17 cellular contexts compared by ENCODE assay signal in genomic region chrX:42366181-42366580, GRCh38.
A peak's percentile ranks its signal among the peaks of the same experiment; 100 is the strongest.
DNase-seq lines count a peak whose midpoint lies in the region; FAIRE-seq and TF ChIP-seq lines count a peak whose summit lies in the region.
"Had no signal": no experiment of that assay in that cellular context is flagged by ENCODE, and none has a peak within 500 bp of the region (broad histone marks: within the 10 kb centered on the region; RNA-seq: fewer than 3 reads in every experiment).

No MANE protein-coding gene starts in this region.

- H2AK5ac ChIP-seq in mesenchymal stem cell (ENCODE audit: low read length, severe bottlenecking), result no peak overlapping the region

- H3K27ac ChIP-seq in astrocyte (ENCODE audit: low read depth, low read length) (no peak overlapping the region), mesenchymal stem cell (ENCODE audit: low read length, poor library complexity, severe bottlenecking) (no peak overlapping the region), ovary (no peak overlapping the region)
- H3K27ac ChIP-seq: 22Rv1, BLaER1, HL-60 had no signal

- no peak overlapping the region for H3K9ac ChIP-seq in astrocyte (ENCODE audit: low read length)
- H3K9ac ChIP-seq in mesenchymal stem cell (ENCODE audit: low read length), result no peak overlapping the region
- H3K9ac ChIP-seq: BLaER1 had no signal

- H3K18ac ChIP-seq in mesenchymal stem cell (ENCODE audit: low read depth in 1 of 2, low read length in 2 of 2), result no peak overlapping the region

- H3K27ac Mint-ChIP-seq in astrocyte (ENCODE audit: unreplicated experiment), result no peak overlapping the region
- H3K27ac Mint-ChIP-seq: CD8-positive, alpha-beta memory T cell; GM23338 had no signal

- H4K8ac ChIP-seq in mesenchymal stem cell (ENCODE audit: low read length), result no peak overlapping the region

- H3K9me3 ChIP-seq in astrocyte (ENCODE audit: insufficient read depth, low read depth, low read length), result no peaks in the 10 kb centered on the region
- no peaks in the 10 kb centered on the region for H3K9me3 ChIP-seq in mesenchymal stem cell (ENCODE audit: control insufficient read depth, low read length)
- H3K9me3 ChIP-seq in ovary, result no peaks in the 10 kb centered on the region
- H3K9me3 ChIP-seq: BLaER1 had no signal

- H4K20me1 ChIP-seq in astrocyte (ENCODE audit: insufficient read depth, low read length), result no peaks in the 10 kb centered on the region

- H2BK12ac ChIP-seq in mesenchymal stem cell (ENCODE audit: low read length in 2 of 2), result no peak overlapping the region

- no peaks in the 10 kb centered on the region for H3K79me2 ChIP-seq in astrocyte (ENCODE audit: insufficient read depth, low read length)

- H3K4me3 ChIP-seq in astrocyte (ENCODE audit: insufficient read depth, low read depth, low read length) (no peak overlapping the region), mesenchymal stem cell (ENCODE audit: insufficient read depth in 1 of 2, low read depth in 1 of 2, low read length in 2 of 2) (no peak overlapping the region), ovary (no peak overlapping the region)
- H3K4me3 ChIP-seq: BLaER1, GM23338 had no signal

- no peaks in the 10 kb centered on the region for H3K27me3 Mint-ChIP-seq in astrocyte (ENCODE audit: low read depth, unreplicated experiment)
- H3K27me3 Mint-ChIP-seq: CD8-positive, alpha-beta memory T cell had no signal

- no peak overlapping the region for H2BK120ac ChIP-seq in mesenchymal stem cell (ENCODE audit: low read depth, low read length)

- H3K27me3 ChIP-seq in astrocyte (ENCODE audit: insufficient read depth, low read length) (no peaks in the 10 kb centered on the region), mesenchymal stem cell (ENCODE audit: control insufficient read depth in 1 of 2, insufficient read depth in 1 of 2, low read length in 2 of 2) (peaks cover 0 to 16% of the 10 kb centered on the region in 2 experiments), ovary (no peaks in the 10 kb centered on the region)

- no peak overlapping the region for H4K91ac ChIP-seq in mesenchymal stem cell (ENCODE audit: low read length)

- no peak for TF ChIP-seq CTCF in astrocyte (IDR thresholded peaks at IDR 0.05; ENCODE audit: insufficient read depth, low read depth, low read length)
- TF ChIP-seq CTCF in ovary (IDR thresholded peaks at IDR 0.05), result no peak

- no peak for TF ChIP-seq POLR2A in ovary (IDR thresholded peaks at IDR 0.05)

- H3K4me1 Mint-ChIP-seq in astrocyte (ENCODE audit: low read depth, unreplicated experiment), result no peaks in the 10 kb centered on the region
- H3K4me1 Mint-ChIP-seq: CD8-positive, alpha-beta memory T cell; GM23338 had no signal

- H3K4me1 ChIP-seq in astrocyte (ENCODE audit: insufficient read depth, low read length) (no peaks in the 10 kb centered on the region), mesenchymal stem cell (ENCODE audit: control insufficient read depth, insufficient read depth, low read depth, low read length) (no peaks in the 10 kb centered on the region), ovary (ENCODE audit: insufficient read depth) (no peaks in the 10 kb centered on the region)
- H3K4me1 ChIP-seq: BLaER1 had no signal

- no peak overlapping the region for H2BK5ac ChIP-seq in mesenchymal stem cell (ENCODE audit: low read depth, low read length, poor library complexity, severe bottlenecking)

- no peak overlapping the region for H2BK15ac ChIP-seq in mesenchymal stem cell (ENCODE audit: low read depth, poor library complexity, severe bottlenecking)

- H3K4me2 ChIP-seq in astrocyte (ENCODE audit: low read length), result no peak overlapping the region
- no peak overlapping the region for H3K4me2 ChIP-seq in mesenchymal stem cell (ENCODE audit: low read length, poor library complexity, severe bottlenecking)
- H3K4me2 ChIP-seq: BLaER1, GM23338 had no signal

- H3K9me3 Mint-ChIP-seq in astrocyte (ENCODE audit: unreplicated experiment), result no peaks in the 10 kb centered on the region
- H3K9me3 Mint-ChIP-seq: CD8-positive, alpha-beta memory T cell; GM23338 had no signal

- no peak overlapping the region for H3K23ac ChIP-seq in mesenchymal stem cell (ENCODE audit: low read length in 2 of 2)

- H2AFZ ChIP-seq in astrocyte (ENCODE audit: low read depth, low read length) (no peak overlapping the region), mesenchymal stem cell (ENCODE audit: low read depth, low read length) (no peak overlapping the region)
- H2AFZ ChIP-seq: GM23338 had no signal

- no peaks in the 10 kb centered on the region for H3K79me1 ChIP-seq in mesenchymal stem cell (replicated peaks; ENCODE audit: low read length, poor library complexity, severe bottlenecking)

- no peaks in the 10 kb centered on the region for H3K36me3 Mint-ChIP-seq in astrocyte (ENCODE audit: low read depth, unreplicated experiment)
- H3K36me3 Mint-ChIP-seq: CD8-positive, alpha-beta memory T cell had no signal

- DNase-seq in NCI-H146 treated with DMSO at 0.1 percent for 48 hours (lab: John Stamatoyannopoulos, UW; ENCODE audit: unreplicated experiment), result peak; percentile 24
- DNase-seq in NCI-H146 (lab: John Stamatoyannopoulos, UW), result no peak
- DNase-seq in M059J (ENCODE audit: low read depth), result peak; percentile 26
- no peak for DNase-seq in astrocyte (ENCODE audit: low read depth)
- peak; percentile 2 for DNase-seq in mesenchymal stem cell
- no peak for DNase-seq in HuH-7.5 (ENCODE audit: low spot score)
- DNase-seq in ovary, result no peak
- no peak for DNase-seq in GF-D8 (lab: John Stamatoyannopoulos, UW)
- DNase-seq: AML-193; CD8-positive, alpha-beta memory T cell; DMS53; H7 had no signal

- no peak overlapping the region for H3K4me3 Mint-ChIP-seq in astrocyte (ENCODE audit: unreplicated experiment)
- H3K4me3 Mint-ChIP-seq: CD8-positive, alpha-beta memory T cell; GM23338 had no signal

- intact Hi-C loops in ovary (cut with DNase I), result no loop called here

- TF ChIP-seq EP300 in ovary (IDR thresholded peaks at IDR 0.05), result no peak

- peak; percentile 76 for FAIRE-seq in astrocyte (lab: Jason Lieb, UNC)
- FAIRE-seq: GM18507 had no signal

- H3K14ac ChIP-seq in mesenchymal stem cell (ENCODE audit: low read length in 2 of 2), result no peak overlapping the region

- no CpG with 5 or more reads among the region's 2 CpGs for WGBS in mesenchymal stem cell
- WGBS in ovary, 3 donors, result 33 to 49% (median 45%) methylated on average over 2 of the region's 2 CpGs

- no peaks in the 10 kb centered on the region for H3K36me3 ChIP-seq in astrocyte (ENCODE audit: insufficient read depth, low read length)
- H3K36me3 ChIP-seq in mesenchymal stem cell (ENCODE audit: control insufficient read depth in 1 of 2, insufficient read depth in 2 of 2, low read depth in 1 of 2, low read length in 2 of 2), result no peaks in the 10 kb centered on the region
- H3K36me3 ChIP-seq in ovary, result no peaks in the 10 kb centered on the region
- H3K36me3 ChIP-seq: BLaER1 had no signal

- no peak overlapping the region for H3K4ac ChIP-seq in mesenchymal stem cell (ENCODE audit: low read depth in 1 of 2, low read length in 2 of 2)

Comparison
In these comparisons a context has a peak if more than half of its experiments do, and no peak if none do; other contexts are left out.
1. DNase-seq: peak in NCI-H146 treated with DMSO at 0.1 percent for 48 hours (single experiment), M059J (single experiment) and mesenchymal stem cell (single experiment); none in NCI-H146 (single experiment), astrocyte (single experiment), HuH-7.5 (single experiment), ovary (0 of 5) and GF-D8 (single experiment).